Comparison of ENCODE assay signal across 17 cellular contexts in genomic region chr5:113448224-113448623, GRCh38. TPM values are rescaled to one million over a fixed set of nuclear protein-coding genes. Genes with fewer than 3 reads are reported as not detected.
"Had no signal": no experiment of that assay in that cellular context is flagged by ENCODE, and none has a peak within 500 bp of the region (broad histone marks: within the 10 kb centered on the region; RNA-seq: fewer than 3 reads in every experiment).

No MANE protein-coding gene starts in this region.

- H3K9ac ChIP-seq: KMS-11 had no signal

- H3K4me2 ChIP-seq: KMS-11 had no signal

- H3K27ac ChIP-seq: KMS-11, RWPE1 had no signal

- H3K4me3 ChIP-seq: K562 had no signal

- DNase-seq: Kasumi-1, MM.1S, NCI-H1092 treated with DMSO at 0.1 percent for 48 hours, NCI-H1436, NCI-H187, NCI-H2029, NCI-H2081 treated with DMSO at 0.1 percent for 48 hours, NCI-H2171, NCI-H226, NCI-H510A, NCI-H774 had no signal

RNA-seq across cellular contexts. Expression of gene TSSK1B, which starts 13.4 kb away (rescaled TPM):
- total RNA-seq: HT1080, K562, M059J, SK-MEL-5 had no signal
